ENCODE assay signal across 23 cellular contexts in genomic region chr5:140497897-140498296, GRCh38. TPM values are rescaled to one million over a fixed set of nuclear protein-coding genes. Genes with fewer than 3 reads are reported as not detected.
DNase-seq lines count a peak whose midpoint lies in the region; ATAC-seq and TF ChIP-seq lines count a peak whose summit lies in the region.
"Had no signal": no experiment of that assay in that cellular context is flagged by ENCODE, and none has a peak within 500 bp of the region (broad histone marks: within the 10 kb centered on the region; RNA-seq: fewer than 3 reads in every experiment).

No MANE protein-coding gene starts in this region.

- CTCF ChIA-PET in activated naive CD4-positive, alpha-beta T cell treated with anti-CD3 and anti-CD28 coated beads for 36 hours (lab: Charles Lee), result interaction anchor here (0.6 kb wide), 1 partner anchor 230 kb away, joined by 4 read pairs; no protein-coding TSS in a partner anchor

- DNase-seq in activated naive CD4-positive, alpha-beta T cell treated with anti-CD3 and anti-CD28 coated beads for 36 hours, result no peak
- DNase-seq in activated naive CD4-positive, alpha-beta T cell (lab: John Stamatoyannopoulos, UW), result no peak
- DNase-seq in left kidney (ENCODE audit: low read depth, low spot score) (peak; percentile 4), upper lobe of right lung (no peak), posterior vena cava (ENCODE audit: low spot score) (no peak), GM19238 (ENCODE audit: insufficient read length, low spot score) (no peak)
- DNase-seq: activated CD4-positive, CD25-positive, alpha-beta regulatory T cell; activated CD8-positive, alpha-beta memory T cell treated with anti-CD3 and anti-CD28 coated beads for 24 hours; caudate nucleus; DMS79; KG1; NCI-H1048; NCI-H2171; tibial artery had no signal

- H3K27ac ChIP-seq in VCaP (peak overlapping the region; percentile 52), upper lobe of right lung (no peak overlapping the region)
- H3K27ac ChIP-seq: C4-2B, HL-60, neural progenitor cell, SJSA1, tibial artery had no signal

- peaks cover 12% of the 10 kb centered on the region for H3K4me1 Mint-ChIP-seq in activated naive CD4-positive, alpha-beta T cell treated with anti-CD3 and anti-CD28 coated beads for 36 hours (ENCODE audit: low read depth)
- H3K4me1 Mint-ChIP-seq: neural progenitor cell had no signal

- peak overlapping the region; percentile 24 for H3K27ac Mint-ChIP-seq in activated naive CD4-positive, alpha-beta T cell treated with anti-CD3 and anti-CD28 coated beads for 36 hours
- H3K27ac Mint-ChIP-seq: neural progenitor cell; stimulated activated memory B cell treated with anti-CD40 and anti-IgM and Interleukin-4, amounts not matched to agents 10 μg/mL and 1 μg/mL and 100 μg/mL, for 72 hours; T-helper 2 cell treated with Interferon-gamma antibody and Interleukin-4, amounts not matched to agents 5 μg/mL and 100 μg/mL, for 36 hours had no signal

- peaks cover 4% of the 10 kb centered on the region for H3K4me1 ChIP-seq in upper lobe of right lung
- H3K4me1 ChIP-seq: neural progenitor cell, SJSA1, tibial artery had no signal

- no peak overlapping the region for H3K4me3 Mint-ChIP-seq in activated naive CD4-positive, alpha-beta T cell treated with anti-CD3 and anti-CD28 coated beads for 36 hours
- H3K4me3 Mint-ChIP-seq: neural progenitor cell; stimulated activated memory B cell treated with anti-CD40 and anti-IgM and Interleukin-4, amounts not matched to agents 10 μg/mL and 1 μg/mL and 100 μg/mL, for 72 hours; T-helper 2 cell treated with Interferon-gamma antibody and Interleukin-4, amounts not matched to agents 5 μg/mL and 100 μg/mL, for 36 hours had no signal

- no peak overlapping the region for H3K4me3 ChIP-seq in upper lobe of right lung
- H3K4me3 ChIP-seq: neural progenitor cell, SJSA1, tibial artery had no signal

- no peak for TF ChIP-seq CTCF in VCaP (conservative IDR thresholded peaks at IDR 0.05)
- no peak for TF ChIP-seq CTCF in upper lobe of right lung (IDR thresholded peaks at IDR 0.05)

- H3K27me3 ChIP-seq in upper lobe of right lung, result no peaks in the 10 kb centered on the region
- H3K27me3 ChIP-seq: neural progenitor cell, SJSA1, tibial artery had no signal

- H3K36me3 Mint-ChIP-seq in activated naive CD4-positive, alpha-beta T cell treated with anti-CD3 and anti-CD28 coated beads for 36 hours (ENCODE audit: low read depth), result peaks cover 18% of the 10 kb centered on the region

- H3K36me3 ChIP-seq in upper lobe of right lung, result peaks cover 40% of the 10 kb centered on the region

- H3K9me3 Mint-ChIP-seq in activated naive CD4-positive, alpha-beta T cell treated with anti-CD3 and anti-CD28 coated beads for 36 hours, result no peaks in the 10 kb centered on the region
- H3K9me3 Mint-ChIP-seq: neural progenitor cell; stimulated activated memory B cell treated with anti-CD40 and anti-IgM and Interleukin-4, amounts not matched to agents 10 μg/mL and 1 μg/mL and 100 μg/mL, for 72 hours; T-helper 2 cell treated with Interferon-gamma antibody and Interleukin-4, amounts not matched to agents 5 μg/mL and 100 μg/mL, for 36 hours had no signal

- ATAC-seq in upper lobe of right lung (peak; percentile 65), HG02870 (IDR thresholded peaks at IDR 0.05; ENCODE audit: unreplicated experiment) (no peak)
- ATAC-seq: esophagus mucosa; stimulated activated memory B cell treated with anti-CD40 and anti-IgM and Interleukin-4, amounts not matched to agents 10 μg/mL and 1 μg/mL and 100 μg/mL, for 72 hours had no signal

- H3K27me3 Mint-ChIP-seq in activated naive CD4-positive, alpha-beta T cell treated with anti-CD3 and anti-CD28 coated beads for 36 hours (ENCODE audit: low read depth), result no peaks in the 10 kb centered on the region
- H3K27me3 Mint-ChIP-seq: stimulated activated memory B cell treated with anti-CD40 and anti-IgM and Interleukin-4, amounts not matched to agents 10 μg/mL and 1 μg/mL and 100 μg/mL, for 72 hours had no signal

- no peaks in the 10 kb centered on the region for H3K9me3 ChIP-seq in upper lobe of right lung
- H3K9me3 ChIP-seq: SJSA1, tibial artery had no signal

- intact Hi-C loops in activated naive CD4-positive, alpha-beta T cell treated with anti-CD3 and anti-CD28 coated beads for 36 hours (cut with micrococcal nuclease), result no loop called here
- intact Hi-C loops in upper lobe of right lung (cut with DNase I), result no loop called here
- intact Hi-C loops in posterior vena cava (cut with DNase I), result no loop called here

RNA-seq across cellular contexts. Expression of gene EIF4EBP3, which starts 49.6 kb away (rescaled TPM):
- total RNA-seq in activated naive CD4-positive, alpha-beta T cell treated with anti-CD3 and anti-CD28 coated beads for 36 hours, result 10 to 100 TPM; 27.2 to 28.5 TPM
- total RNA-seq in upper lobe of right lung, result 21.4 TPM
- total RNA-seq in posterior vena cava, result 10 to 100 TPM in 1 of 2 donors, 1 to 10 TPM in 1; 8.5 to 11.0 TPM

RNA-seq across cellular contexts. Expression of gene SRA1, which starts 59.4 kb away (rescaled TPM):
- total RNA-seq in activated naive CD4-positive, alpha-beta T cell treated with anti-CD3 and anti-CD28 coated beads for 36 hours, result 10 to 100 TPM; 38.0 to 39.6 TPM
- total RNA-seq in upper lobe of right lung (19.4 TPM), posterior vena cava (10 to 100 TPM; 27.9 to 28.0 TPM)
